In the genomic region with DNA sequence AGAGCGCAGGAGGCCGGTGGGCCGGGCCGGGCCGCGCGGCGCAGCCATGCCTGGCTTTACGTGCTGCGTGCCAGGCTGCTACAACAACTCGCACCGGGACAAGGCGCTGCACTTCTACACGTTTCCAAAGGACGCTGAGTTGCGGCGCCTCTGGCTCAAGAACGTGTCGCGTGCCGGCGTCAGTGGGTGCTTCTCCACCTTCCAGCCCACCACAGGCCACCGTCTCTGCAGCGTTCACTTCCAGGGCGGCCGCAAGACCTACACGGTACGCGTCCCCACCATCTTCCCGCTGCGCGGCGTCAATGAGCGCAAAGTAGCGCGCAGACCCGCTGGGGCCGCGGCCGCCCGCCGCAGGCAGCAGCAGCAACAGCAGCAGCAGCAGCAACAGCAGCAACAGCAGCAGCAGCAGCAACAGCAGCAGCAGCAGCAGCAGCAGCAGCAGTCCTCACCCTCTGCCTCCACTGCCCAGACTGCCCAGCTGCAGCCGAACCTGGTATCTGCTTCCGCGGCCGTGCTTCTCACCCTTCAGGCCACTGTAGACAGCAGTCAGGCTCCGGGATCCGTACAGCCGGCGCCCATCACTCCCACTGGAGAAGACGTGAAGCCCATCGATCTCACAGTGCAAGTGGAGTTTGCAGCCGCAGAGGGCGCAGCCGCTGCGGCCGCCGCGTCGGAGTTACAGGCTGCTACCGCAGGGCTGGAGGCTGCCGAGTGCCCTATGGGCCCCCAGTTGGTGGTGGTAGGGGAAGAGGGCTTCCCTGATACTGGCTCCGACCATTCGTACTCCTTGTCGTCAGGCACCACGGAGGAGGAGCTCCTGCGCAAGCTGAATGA, we compare ENCODE assay signal across 8 cellular contexts. TPM values are rescaled to one million over a fixed set of nuclear protein-coding genes. Genes with fewer than 3 reads are reported as not detected.
DNase-seq lines count a peak whose midpoint lies in the region; ATAC-seq and TF ChIP-seq lines count a peak whose summit lies in the region.

No MANE protein-coding gene starts in this region.

- peaks cover 27% of the 10 kb centered on the region for H3K4me1 ChIP-seq in cardiac muscle cell (ENCODE audit: low read depth)
- H3K4me1 ChIP-seq in parathyroid adenoma = peaks cover 15% of the 10 kb centered on the region

- H3K27me3 ChIP-seq in cardiac muscle cell = no peaks in the 10 kb centered on the region
- H3K27me3 ChIP-seq in parathyroid adenoma (ENCODE audit: control insufficient read depth, insufficient read depth, low read length) = no peaks in the 10 kb centered on the region

- peak overlapping the region; percentile 65 for H2AFZ ChIP-seq in parathyroid adenoma

- ATAC-seq in GM18867 (IDR thresholded peaks at IDR 0.05; ENCODE audit: unreplicated experiment) (peak; percentile 4), HG03175 (IDR thresholded peaks at IDR 0.05; ENCODE audit: unreplicated experiment) (peak; percentile 8)
- peak; percentile 5 to 36 for ATAC-seq in activated naive CD4-positive, alpha-beta T cell treated with anti-CD3 and anti-CD28 coated beads, Interleukin-2, amount 50 U/mL, for 72 hours

- TF ChIP-seq POLR2A in Raji (IDR thresholded peaks at IDR 0.05; ENCODE audit: insufficient read depth, low read depth, low read length) = peak; percentile 63

- H3K27ac Mint-ChIP-seq in activated naive CD4-positive, alpha-beta T cell treated with anti-CD3 and anti-CD28 coated beads, Interleukin-2, amount 50 U/mL, for 72 hours = peak overlapping the region; percentile 90 to 97

- DNase-seq in AG09319 (ENCODE audit: extremely low read depth, low read depth) (no peak), cardiac muscle cell (ENCODE audit: low read depth in 1 of 2, low spot score in 1 of 2) (peak; percentile 59 to 66), ureter (ENCODE audit: low spot score) (peak; percentile 53)
- peak; percentile 61 to 68 for DNase-seq in activated naive CD4-positive, alpha-beta T cell treated with anti-CD3 and anti-CD28 coated beads, Interleukin-2, amount 50 U/mL, for 72 hours (ENCODE audit: low spot score in 2 of 2)

- no peaks in the 10 kb centered on the region for H3K9me3 Mint-ChIP-seq in activated naive CD4-positive, alpha-beta T cell treated with anti-CD3 and anti-CD28 coated beads, Interleukin-2, amount 50 U/mL, for 72 hours

- no peaks in the 10 kb centered on the region for H3K36me3 ChIP-seq in cardiac muscle cell
- H3K36me3 ChIP-seq in parathyroid adenoma (ENCODE audit: control insufficient read depth, insufficient read depth, low read length) = no peaks in the 10 kb centered on the region

- H3K9me3 ChIP-seq in cardiac muscle cell (ENCODE audit: low read depth) = no peaks in the 10 kb centered on the region
- no peaks in the 10 kb centered on the region for H3K9me3 ChIP-seq in parathyroid adenoma (ENCODE audit: control insufficient read depth, low read length)

- H3K36me3 Mint-ChIP-seq in activated naive CD4-positive, alpha-beta T cell treated with anti-CD3 and anti-CD28 coated beads, Interleukin-2, amount 50 U/mL, for 72 hours = peaks cover 19 to 30% of the 10 kb centered on the region in 2 donors

- peak overlapping the region; percentile 98 for H3K27ac ChIP-seq in cardiac muscle cell
- H3K27ac ChIP-seq in parathyroid adenoma = peak overlapping the region; percentile 99

- TF ChIP-seq CTCF in AG09319 (IDR thresholded peaks at IDR 0.05; ENCODE audit: low read depth, low read length) (peak; percentile 37), cardiac muscle cell (IDR thresholded peaks at IDR 0.05; ENCODE audit: low read depth, low read length) (peak; percentile 44), parathyroid adenoma (IDR thresholded peaks at IDR 0.05) (peak; percentile 24)

- H3K79me2 ChIP-seq in parathyroid adenoma = peaks cover 12% of the 10 kb centered on the region

- no peak overlapping the region for H3K9ac ChIP-seq in parathyroid adenoma

- H3K4me3 ChIP-seq in cardiac muscle cell (peak overlapping the region; percentile 78), parathyroid adenoma (ENCODE audit: low read depth, low read length) (peak overlapping the region; percentile 57)

- H3K4me2 ChIP-seq in parathyroid adenoma (ENCODE audit: low read length) = peak overlapping the region; percentile 84

RNA-seq across cellular contexts. Expression of a gene that starts 0.6 kb away (rescaled TPM):
- total RNA-seq in activated naive CD4-positive, alpha-beta T cell treated with anti-CD3 and anti-CD28 coated beads, Interleukin-2, amount 50 U/mL, for 72 hours = 10 to 100 TPM; 26.9 to 43.2 TPM
- total RNA-seq in cardiac muscle cell (75.3 and 80.7 TPM in 2 replicates), ureter (22.8 TPM)
- 61.3 and 68.3 TPM in 2 replicates for polyA plus RNA-seq in cardiac muscle cell

RNA-seq across cellular contexts. Expression of a gene that starts 4.0 kb away (rescaled TPM):
- total RNA-seq in activated naive CD4-positive, alpha-beta T cell treated with anti-CD3 and anti-CD28 coated beads, Interleukin-2, amount 50 U/mL, for 72 hours = 100 to 1,000 TPM; 111 to 160 TPM
- total RNA-seq in cardiac muscle cell = 77.6 and 213 TPM in 2 replicates
- 220 and 235 TPM in 2 replicates for polyA plus RNA-seq in cardiac muscle cell
- total RNA-seq in ureter = 85.2 TPM

RNA-seq across cellular contexts. Expression of a gene that starts 4.8 kb away (rescaled TPM):
- total RNA-seq in activated naive CD4-positive, alpha-beta T cell treated with anti-CD3 and anti-CD28 coated beads, Interleukin-2, amount 50 U/mL, for 72 hours = 10 to 100 TPM; 49.5 to 86.4 TPM
- 42.1 and 61.8 TPM in 2 replicates for total RNA-seq in cardiac muscle cell
- 65.2 and 70.2 TPM in 2 replicates for polyA plus RNA-seq in cardiac muscle cell
- total RNA-seq in ureter = 50.9 TPM

RNA-seq across cellular contexts. Expression of a gene that starts 30.1 kb away (rescaled TPM):
- 100 to 1,000 TPM; 108 to 117 TPM for total RNA-seq in activated naive CD4-positive, alpha-beta T cell treated with anti-CD3 and anti-CD28 coated beads, Interleukin-2, amount 50 U/mL, for 72 hours
- total RNA-seq in cardiac muscle cell (89.6 and 95.7 TPM in 2 replicates), ureter (64.9 TPM)
- 68.3 and 87.8 TPM in 2 replicates for polyA plus RNA-seq in cardiac muscle cell

RNA-seq across cellular contexts. Expression of a gene that starts 36.0 kb away (rescaled TPM):
- under 1 TPM in 1 of 2 donors, not detected in 1; 0.35 TPM for total RNA-seq in activated naive CD4-positive, alpha-beta T cell treated with anti-CD3 and anti-CD28 coated beads, Interleukin-2, amount 50 U/mL, for 72 hours
- total RNA-seq in cardiac muscle cell (1.1 and 4.0 TPM in 2 replicates), ureter (2.5 TPM)
- polyA plus RNA-seq in cardiac muscle cell = 1.7 and 3.0 TPM in 2 replicates
